ENCODE assay signal across 1 cellular context in genomic region chr22:44734801-44735517, GRCh38.
TF ChIP-seq lines count a peak whose summit lies in the region.

No MANE protein-coding gene starts in this region.

TF ChIP-seq in GM23338, 12 proteins besides CTCF, POLR2A, EP300 and RAD21 (continued from another document):
- TF ChIP-seq REST (IDR thresholded peaks at IDR 0.05; ENCODE audit: unreplicated experiment): peak; percentile 53
